In genomic region chr1:206890690-206891089, GRCh38 we compare ENCODE assay signal across 11 cellular contexts. TPM values are rescaled to one million over a fixed set of nuclear protein-coding genes. Genes with fewer than 3 reads are reported as not detected.
DNase-seq lines count a peak whose midpoint lies in the region; ATAC-seq and TF ChIP-seq lines count a peak whose summit lies in the region.
"Had no signal": no experiment of that assay in that cellular context is flagged by ENCODE, and none has a peak within 500 bp of the region (broad histone marks: within the 10 kb centered on the region; RNA-seq: fewer than 3 reads in every experiment).

No MANE protein-coding gene starts in this region.

- intact Hi-C loops in left lung (cut with DNase I), result no loop called here

- H3K9me3 Mint-ChIP-seq in activated naive CD4-positive, alpha-beta T cell treated with anti-CD3 and anti-CD28 coated beads, Interleukin-2, amount 50 U/mL, for 72 hours, result no peaks in the 10 kb centered on the region

- H3K36me3 ChIP-seq in left lung, result no peaks in the 10 kb centered on the region
- H3K36me3 ChIP-seq: gastroesophageal sphincter, HAP-1 had no signal

- ATAC-seq in activated naive CD4-positive, alpha-beta T cell treated with anti-CD3 and anti-CD28 coated beads, Interleukin-2, amount 50 U/mL, for 72 hours, result peak in 1 of 2 donors; percentile 32
- peak; percentile 47 for ATAC-seq in left lung
- ATAC-seq in GM18867 (IDR thresholded peaks at IDR 0.05; ENCODE audit: unreplicated experiment), result no peak
- ATAC-seq: gastroesophageal sphincter had no signal

- H3K9me3 ChIP-seq in left lung, result no peaks in the 10 kb centered on the region
- H3K9me3 ChIP-seq: gastroesophageal sphincter, HAP-1 had no signal

- H3K4me3 ChIP-seq in left lung, result no peak overlapping the region
- H3K4me3 ChIP-seq: gastroesophageal sphincter, HAP-1 had no signal

- peak; percentile 19 for DNase-seq in AG20443 (ENCODE audit: low spot score)
- DNase-seq in HS-27A (ENCODE audit: low read depth), result peak; percentile 67
- no peak for DNase-seq in activated naive CD4-positive, alpha-beta T cell treated with anti-CD3 and anti-CD28 coated beads, Interleukin-2, amount 50 U/mL, for 72 hours (ENCODE audit: low spot score in 2 of 2)
- peak in 1 of 2 donors; percentile 63 for DNase-seq in left lung
- DNase-seq in NCI-H1105 treated with DMSO at 0.1 percent for 48 hours (lab: John Stamatoyannopoulos, UW), result no peak
- DNase-seq in activated CD4-positive, CD25-positive, alpha-beta regulatory T cell (lab: John Stamatoyannopoulos, UW), result no peak
- no peak for DNase-seq in NCI-H1694 (lab: John Stamatoyannopoulos, UW)

- no peaks in the 10 kb centered on the region for H3K27me3 ChIP-seq in left lung

- H3K4me1 ChIP-seq in left lung, result peaks cover 8 to 15% of the 10 kb centered on the region in 2 donors
- H3K4me1 ChIP-seq: gastroesophageal sphincter, HAP-1 had no signal

- H3K27ac Mint-ChIP-seq in activated naive CD4-positive, alpha-beta T cell treated with anti-CD3 and anti-CD28 coated beads, Interleukin-2, amount 50 U/mL, for 72 hours, result peak overlapping the region; percentile 17 to 73

- no peak overlapping the region for H3K27ac ChIP-seq in left lung
- H3K27ac ChIP-seq: gastroesophageal sphincter had no signal

- H3K36me3 Mint-ChIP-seq in activated naive CD4-positive, alpha-beta T cell treated with anti-CD3 and anti-CD28 coated beads, Interleukin-2, amount 50 U/mL, for 72 hours, result no peaks in the 10 kb centered on the region

- no peak for TF ChIP-seq CTCF in left lung (IDR thresholded peaks at IDR 0.05)

RNA-seq across cellular contexts. Expression of gene IL24, which starts 6.6 kb away (rescaled TPM):
- 10 to 100 TPM; 19.0 to 22.2 TPM for total RNA-seq in activated naive CD4-positive, alpha-beta T cell treated with anti-CD3 and anti-CD28 coated beads, Interleukin-2, amount 50 U/mL, for 72 hours
- total RNA-seq in left lung, result under 1 TPM in 1 of 2 donors, not detected in 1; 0.34 TPM
- total RNA-seq: gastroesophageal sphincter, osteocyte had no signal

RNA-seq across cellular contexts. Expression of gene IL20, which starts 25.3 kb away (rescaled TPM):
- total RNA-seq in activated naive CD4-positive, alpha-beta T cell treated with anti-CD3 and anti-CD28 coated beads, Interleukin-2, amount 50 U/mL, for 72 hours, result not detected
- not detected for total RNA-seq in left lung
- total RNA-seq: gastroesophageal sphincter, osteocyte had no signal

RNA-seq across cellular contexts. Expression of gene FCMR, which starts 31.1 kb away (rescaled TPM):
- total RNA-seq in activated naive CD4-positive, alpha-beta T cell treated with anti-CD3 and anti-CD28 coated beads, Interleukin-2, amount 50 U/mL, for 72 hours, result 10 to 100 TPM; 31.4 to 37.3 TPM
- total RNA-seq in left lung, result 1 to 10 TPM; 2.7 to 6.7 TPM
- total RNA-seq: osteocyte had no signal

RNA-seq across cellular contexts. Expression of gene PIGR, which starts 55.6 kb away (rescaled TPM):
- total RNA-seq in activated naive CD4-positive, alpha-beta T cell treated with anti-CD3 and anti-CD28 coated beads, Interleukin-2, amount 50 U/mL, for 72 hours, result under 1 TPM in 1 of 2 donors, not detected in 1; 0.05 TPM
- 100 to 1,000 TPM; 128 to 587 TPM for total RNA-seq in left lung
- total RNA-seq: osteocyte had no signal

Comparison
In these comparisons a context has a peak if more than half of its experiments do, and no peak if none do; other contexts are left out.
1. DNase-seq: peak in AG20443 (single experiment) and HS-27A (single experiment); none in activated naive CD4-positive, alpha-beta T cell treated with anti-CD3 and anti-CD28 coated beads, Interleukin-2, amount 50 U/mL, for 72 hours (0 of 2), NCI-H1105 treated with DMSO at 0.1 percent for 48 hours (single experiment), activated CD4-positive, CD25-positive, alpha-beta regulatory T cell (0 of 4) and NCI-H1694 (single experiment).
2. RNA of gene IL24, which starts 6.6 kb away (total RNA-seq): 19.0 to 22.2 TPM in activated naive CD4-positive, alpha-beta T cell treated with anti-CD3 and anti-CD28 coated beads, Interleukin-2, amount 50 U/mL, for 72 hours; 0.34 TPM in left lung; every median in the first group is over 10 times any median in the second.
3. RNA of gene FCMR, which starts 31.1 kb away (total RNA-seq): 31.4 to 37.3 TPM in activated naive CD4-positive, alpha-beta T cell treated with anti-CD3 and anti-CD28 coated beads, Interleukin-2, amount 50 U/mL, for 72 hours; 2.7 to 6.7 TPM in left lung; every median in the first group is over 4 times any median in the second.